10 cellular contexts compared by ENCODE assay signal in genomic region chr5:181161534-181162175, GRCh38. TPM values are rescaled to one million over a fixed set of nuclear protein-coding genes. Genes with fewer than 3 reads are reported as not detected.
DNase-seq lines count a peak whose midpoint lies in the region; ATAC-seq and TF ChIP-seq lines count a peak whose summit lies in the region.
"Had no signal": no experiment of that assay in that cellular context is flagged by ENCODE, and none has a peak within 500 bp of the region (broad histone marks: within the 10 kb centered on the region; RNA-seq: fewer than 3 reads in every experiment).

No MANE protein-coding gene starts in this region.

- peaks cover 18% of the 10 kb centered on the region for H3K27me3 Mint-ChIP-seq in activated naive CD8-positive, alpha-beta T cell treated with anti-CD3 and anti-CD28 coated beads for 36 hours
- H3K27me3 Mint-ChIP-seq in memory B cell = peaks cover 8% of the 10 kb centered on the region

- no peak for TF ChIP-seq POLR2A in stomach (IDR thresholded peaks at IDR 0.05)

- H3K36me3 Mint-ChIP-seq in activated naive CD8-positive, alpha-beta T cell treated with anti-CD3 and anti-CD28 coated beads for 36 hours = peaks cover 4% of the 10 kb centered on the region
- no peaks in the 10 kb centered on the region for H3K36me3 Mint-ChIP-seq in memory B cell

- peak overlapping the region; percentile 77 for H3K4me3 Mint-ChIP-seq in activated naive CD8-positive, alpha-beta T cell treated with anti-CD3 and anti-CD28 coated beads for 36 hours
- H3K4me3 Mint-ChIP-seq in memory B cell = peak overlapping the region; percentile 65

- WGBS in stomach, 5 donors = 62 to 85% (median 76%) methylated on average over 4 of the region's 4 CpGs

- H3K27ac Mint-ChIP-seq in activated naive CD8-positive, alpha-beta T cell treated with anti-CD3 and anti-CD28 coated beads for 36 hours = peak overlapping the region; percentile 96
- H3K27ac Mint-ChIP-seq in memory B cell = peak overlapping the region; percentile 53

- no peak for ATAC-seq in memory B cell (ENCODE audit: low read depth)
- no peak for ATAC-seq in GM21737 (IDR thresholded peaks at IDR 0.05; ENCODE audit: unreplicated experiment)

- H3K36me3 ChIP-seq in BE2C (no peaks in the 10 kb centered on the region), HEK293 (ENCODE audit: control insufficient read depth in 2 of 2, insufficient read depth in 1 of 2, low read length in 2 of 2) (no peaks in the 10 kb centered on the region), stomach (no peaks in the 10 kb centered on the region)

- peaks cover 3% of the 10 kb centered on the region for H3K9me3 Mint-ChIP-seq in activated naive CD8-positive, alpha-beta T cell treated with anti-CD3 and anti-CD28 coated beads for 36 hours
- peaks cover 3% of the 10 kb centered on the region for H3K9me3 Mint-ChIP-seq in memory B cell

- H3K27ac ChIP-seq in HEK293 (ENCODE audit: extremely low read depth, low read depth, low read length) = peak overlapping the region; percentile 57
- H3K27ac ChIP-seq in stomach = peak overlapping the region in 1 of 5 donors; percentile 57

- H3K27me3 ChIP-seq in BE2C = peaks cover 5% of the 10 kb centered on the region
- peaks cover 0 to 69% (median 25%) of the 10 kb centered on the region in 3 donors for H3K27me3 ChIP-seq in stomach

- no peak for TF ChIP-seq CTCF in BE2C (IDR thresholded peaks at IDR 0.05; ENCODE audit: low read depth, low read length)
- TF ChIP-seq CTCF in HEK293 (tag by site-specific recombination; IDR thresholded peaks at IDR 0.05) = no peak
- TF ChIP-seq CTCF in stomach (IDR thresholded peaks at IDR 0.05) = no peak

- intact Hi-C loops in stomach (cut with DNase I; ENCODE audit: low total_unique reads) = no loop called here

- peaks cover 51% of the 10 kb centered on the region for H3K4me1 Mint-ChIP-seq in activated naive CD8-positive, alpha-beta T cell treated with anti-CD3 and anti-CD28 coated beads for 36 hours
- H3K4me1 Mint-ChIP-seq in memory B cell = peaks cover 18% of the 10 kb centered on the region

- CTCF ChIA-PET in HEK293 (lab: Yijun Ruan, JAX) = no interaction called here

- H3K9me3 ChIP-seq in BE2C (peaks cover 3% of the 10 kb centered on the region; the same call in 1 of the 2 replicates), HEK293 (ENCODE audit: control insufficient read depth, insufficient read depth, low read depth, low read length) (no peaks in the 10 kb centered on the region), stomach (no peaks in the 10 kb centered on the region)

- H3K4me3 ChIP-seq in BE2C (ENCODE audit: low read depth, low read length) = peak overlapping the region; percentile 36
- H3K4me3 ChIP-seq in HEK293 (ENCODE audit: low read depth, low read length) = no peak overlapping the region
- no peak overlapping the region for H3K4me3 ChIP-seq in stomach

- no peak for DNase-seq in BE2C
- no peak for DNase-seq in activated naive CD8-positive, alpha-beta T cell treated with anti-CD3 and anti-CD28 coated beads for 36 hours
- no peak for DNase-seq in memory B cell (ENCODE audit: low spot score in 2 of 2)
- no peak for DNase-seq in stomach
- no peak for DNase-seq in NCI-H2029 (lab: John Stamatoyannopoulos, UW)
- DNase-seq in occipital lobe (lab: John Stamatoyannopoulos, UW) = no peak
- DNase-seq: GDM1 had no signal

- TF ChIP-seq EP300 in stomach (IDR thresholded peaks at IDR 0.05) = no peak

- peaks cover 10% of the 10 kb centered on the region for H3K4me1 ChIP-seq in BE2C
- H3K4me1 ChIP-seq in HEK293 (ENCODE audit: control insufficient read depth, insufficient read depth, low read length) = peaks cover 4% of the 10 kb centered on the region
- peaks cover 0 to 16% (median 4%) of the 10 kb centered on the region in 4 donors for H3K4me1 ChIP-seq in stomach

- POLR2A ChIA-PET in HEK293 (lab: Yijun Ruan, JAX) = interaction anchor here (0.8 kb wide), 1 partner anchor 62 kb away, joined by 3 read pairs; the partner anchor contains the start of gene TRIM41

TF ChIP-seq in HEK293, 187 proteins besides CTCF, POLR2A, EP300 and RAD21:
- no peak for TF ChIP-seq KLF8 (tag by site-specific recombination; IDR thresholded peaks at IDR 0.05)
- TF ChIP-seq ZNF341 (tag by site-specific recombination; IDR thresholded peaks at IDR 0.05; ENCODE audit: low read depth) = peak; percentile 93
- no peak for TF ChIP-seq ZNF362 (tag by site-specific recombination; IDR thresholded peaks at IDR 0.05)
- 0 out of 2 replicates have a peak, but pooled peaks have one; percentile 7 for TF ChIP-seq ZNF24 (tag by site-specific recombination; IDR thresholded peaks at IDR 0.05)

RNA-seq across cellular contexts. Expression of gene OR2V2, which starts 14.3 kb away (rescaled TPM):
- polyA plus RNA-seq in BE2C (2012; ENCODE audit: insufficient read depth, insufficient read length, low read depth) = not detected
- total RNA-seq in activated naive CD8-positive, alpha-beta T cell treated with anti-CD3 and anti-CD28 coated beads for 36 hours = not detected
- total RNA-seq in stomach (not detected), occipital lobe (not detected)
- polyA plus RNA-seq in stomach = not detected
- polyA plus RNA-seq: esophagus had no signal

RNA-seq across cellular contexts. Expression of gene OR2V1, which starts 30.7 kb away (rescaled TPM):
- polyA plus RNA-seq in BE2C (2012; ENCODE audit: insufficient read depth, insufficient read length, low read depth) = not detected
- total RNA-seq in activated naive CD8-positive, alpha-beta T cell treated with anti-CD3 and anti-CD28 coated beads for 36 hours = not detected
- total RNA-seq in stomach (not detected), occipital lobe (not detected)
- not detected for polyA plus RNA-seq in stomach
- polyA plus RNA-seq: esophagus had no signal

RNA-seq across cellular contexts. Expression of gene TRIM7, which starts 43.3 kb away (rescaled TPM):
- 3.2 TPM for polyA plus RNA-seq in BE2C (2012; ENCODE audit: insufficient read depth, insufficient read length, low read depth)
- under 1 TPM; 0.62 to 0.68 TPM for total RNA-seq in activated naive CD8-positive, alpha-beta T cell treated with anti-CD3 and anti-CD28 coated beads for 36 hours
- total RNA-seq in stomach (1 to 10 TPM in 3 of 5 donors, under 1 TPM in 1, not detected in 1; 0.45 to 7.5 (median 3.4) TPM), occipital lobe (0.78 TPM)
- 10 to 100 TPM in 1 of 3 donors, 1 to 10 TPM in 1, under 1 TPM in 1; 0.93 to 20.4 (median 3.4) TPM for polyA plus RNA-seq in stomach
